Comparison of ENCODE assay signal across 9 cellular contexts in the genomic region with DNA sequence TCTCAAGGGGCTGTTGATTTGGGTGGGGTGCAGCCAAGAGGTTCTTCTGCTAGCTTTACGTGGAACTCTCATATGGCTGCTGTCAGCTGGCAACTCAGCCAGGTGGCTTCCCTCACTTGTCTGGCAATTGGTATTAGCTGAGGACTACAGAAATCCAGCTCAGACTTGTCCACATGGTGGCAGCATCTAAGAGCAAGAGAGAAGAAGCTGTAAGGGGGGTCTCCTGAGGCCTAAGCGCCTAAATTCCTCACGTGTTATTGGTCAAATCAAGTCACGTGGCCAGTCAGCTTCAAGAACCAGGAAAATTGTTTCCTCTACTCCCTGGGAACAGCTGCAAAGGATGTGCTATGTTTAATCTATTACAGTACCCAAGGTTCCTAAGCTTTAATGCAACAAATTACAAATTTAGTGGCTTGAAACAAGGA. TPM values are rescaled to one million over a fixed set of nuclear protein-coding genes. Genes with fewer than 3 reads are reported as not detected.
DNase-seq lines count a peak whose midpoint lies in the region; ATAC-seq and TF ChIP-seq lines count a peak whose summit lies in the region.
"Had no signal": no experiment of that assay in that cellular context is flagged by ENCODE, and none has a peak within 500 bp of the region (broad histone marks: within the 10 kb centered on the region; RNA-seq: fewer than 3 reads in every experiment).

No MANE protein-coding gene starts in this region.

- H3K9me2 ChIP-seq in neural cell (ENCODE audit: insufficient read depth, low read length): no peaks in the 10 kb centered on the region

- peak; percentile 81 for DNase-seq in ACHN
- peak; percentile 80 for DNase-seq in NCI-H146 (lab: John Stamatoyannopoulos, UW)
- peak; percentile 74 for DNase-seq in SK-N-MC (ENCODE audit: low read depth, low spot score)
- peak; percentile 67 for DNase-seq in epithelial cell of esophagus (ENCODE audit: low read depth)
- no peak for DNase-seq in superior temporal gyrus (ENCODE audit: extremely low spot score)

- no peaks in the 10 kb centered on the region for H3F3A ChIP-seq in neural cell (ENCODE audit: insufficient read depth, low read length, poor library complexity, severe bottlenecking)

- H3K36me3 ChIP-seq in SK-N-MC (ENCODE audit: insufficient read depth, low read length) (no peaks in the 10 kb centered on the region), neural cell (ENCODE audit: insufficient read depth, low read length) (no peaks in the 10 kb centered on the region)

- H3K4me3 ChIP-seq in SK-N-MC (no peak overlapping the region), epithelial cell of esophagus (ENCODE audit: low read length) (no peak overlapping the region), neural cell (ENCODE audit: low read length) (no peak overlapping the region)

- no peak overlapping the region for H3K4me2 ChIP-seq in neural cell (ENCODE audit: low read length)

- H3K9ac ChIP-seq in SK-N-MC (ENCODE audit: insufficient read length): no peak overlapping the region
- no peak overlapping the region for H3K9ac ChIP-seq in neural cell (ENCODE audit: low read length)

- peaks cover 3% of the 10 kb centered on the region for H3K79me2 ChIP-seq in neural cell (replicated peaks; ENCODE audit: insufficient read depth, low read length)

- ATAC-seq in GM18498 (IDR thresholded peaks at IDR 0.05; ENCODE audit: unreplicated experiment): no peak

- H2AFZ ChIP-seq in neural cell (ENCODE audit: low read depth, low read length): no peak overlapping the region

- H3K9me3 ChIP-seq in SK-N-MC (ENCODE audit: low read depth, low read length) (no peaks in the 10 kb centered on the region), neural cell (ENCODE audit: low read length) (no peaks in the 10 kb centered on the region)

- H3K27ac ChIP-seq in SK-N-MC: no peak overlapping the region
- no peak overlapping the region for H3K27ac ChIP-seq in neural cell (ENCODE audit: low read length)
- H3K27ac ChIP-seq: epithelial cell of prostate had no signal

- TF ChIP-seq EP300 in neural cell (conservative IDR thresholded peaks at IDR 0.05; ENCODE audit: poor library complexity, severe bottlenecking): no peak

- peak; percentile 68 for TF ChIP-seq CTCF in GM12872 (IDR thresholded peaks at IDR 0.05; ENCODE audit: insufficient read depth, low read depth, low read length)
- TF ChIP-seq CTCF in epithelial cell of esophagus (IDR thresholded peaks at IDR 0.05; ENCODE audit: insufficient read depth, low read depth, low read length, missing control alignments): peak; percentile 59
- TF ChIP-seq CTCF in neural cell (IDR thresholded peaks at IDR 0.05; ENCODE audit: poor library complexity, severe bottlenecking): peak; percentile 59

- H3K27me3 ChIP-seq in neural cell (ENCODE audit: insufficient read depth, low read depth, low read length): no peaks in the 10 kb centered on the region

- in situ Hi-C loops in ACHN (cut with HindIII; ENCODE audit: low pct_ligation_motif_present, low pct_unique_long_range_greater_than_20kb, low sequenced_read_pairs): no loop called here

- no peaks in the 10 kb centered on the region for H4K20me1 ChIP-seq in neural cell (ENCODE audit: insufficient read depth)

- peak; percentile 62 for TF ChIP-seq RAD21 in neural cell (conservative IDR thresholded peaks at IDR 0.05)

TF ChIP-seq in neural cell, 6 proteins besides CTCF, POLR2A, EP300 and RAD21:
- TF ChIP-seq, protein P1, sequence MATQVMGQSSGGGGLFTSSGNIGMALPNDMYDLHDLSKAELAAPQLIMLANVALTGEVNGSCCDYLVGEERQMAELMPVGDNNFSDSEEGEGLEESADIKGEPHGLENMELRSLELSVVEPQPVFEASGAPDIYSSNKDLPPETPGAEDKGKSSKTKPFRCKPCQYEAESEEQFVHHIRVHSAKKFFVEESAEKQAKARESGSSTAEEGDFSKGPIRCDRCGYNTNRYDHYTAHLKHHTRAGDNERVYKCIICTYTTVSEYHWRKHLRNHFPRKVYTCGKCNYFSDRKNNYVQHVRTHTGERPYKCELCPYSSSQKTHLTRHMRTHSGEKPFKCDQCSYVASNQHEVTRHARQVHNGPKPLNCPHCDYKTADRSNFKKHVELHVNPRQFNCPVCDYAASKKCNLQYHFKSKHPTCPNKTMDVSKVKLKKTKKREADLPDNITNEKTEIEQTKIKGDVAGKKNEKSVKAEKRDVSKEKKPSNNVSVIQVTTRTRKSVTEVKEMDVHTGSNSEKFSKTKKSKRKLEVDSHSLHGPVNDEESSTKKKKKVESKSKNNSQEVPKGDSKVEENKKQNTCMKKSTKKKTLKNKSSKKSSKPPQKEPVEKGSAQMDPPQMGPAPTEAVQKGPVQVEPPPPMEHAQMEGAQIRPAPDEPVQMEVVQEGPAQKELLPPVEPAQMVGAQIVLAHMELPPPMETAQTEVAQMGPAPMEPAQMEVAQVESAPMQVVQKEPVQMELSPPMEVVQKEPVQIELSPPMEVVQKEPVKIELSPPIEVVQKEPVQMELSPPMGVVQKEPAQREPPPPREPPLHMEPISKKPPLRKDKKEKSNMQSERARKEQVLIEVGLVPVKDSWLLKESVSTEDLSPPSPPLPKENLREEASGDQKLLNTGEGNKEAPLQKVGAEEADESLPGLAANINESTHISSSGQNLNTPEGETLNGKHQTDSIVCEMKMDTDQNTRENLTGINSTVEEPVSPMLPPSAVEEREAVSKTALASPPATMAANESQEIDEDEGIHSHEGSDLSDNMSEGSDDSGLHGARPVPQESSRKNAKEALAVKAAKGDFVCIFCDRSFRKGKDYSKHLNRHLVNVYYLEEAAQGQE (IDR thresholded peaks at IDR 0.05; ENCODE audit: borderline replicate concordance): no peak
- TF ChIP-seq SMC3 (conservative IDR thresholded peaks at IDR 0.05; ENCODE audit: poor library complexity) (peak; percentile 69), MXI1 (conservative IDR thresholded peaks at IDR 0.05; ENCODE audit: poor library complexity, severe bottlenecking) (no peak), POLR2AphosphoS5 (IDR thresholded peaks at IDR 0.05) (no peak), TAF1 (IDR thresholded peaks at IDR 0.05; ENCODE audit: low read depth) (no peak), EZH2 (IDR thresholded peaks at IDR 0.05; ENCODE audit: borderline replicate concordance, insufficient read depth, low read length, poor library complexity, severe bottlenecking) (no peak)

RNA-seq across cellular contexts. Expression of a gene that starts 4.2 kb away (rescaled TPM):
- 7.5 and 8.3 TPM in 2 replicates for polyA plus RNA-seq in neural cell
- polyA minus RNA-seq in neural cell: 15.8 and 24.0 TPM in 2 replicates

RNA-seq across cellular contexts. Expression of a gene that starts 18.8 kb away (rescaled TPM):
- polyA plus RNA-seq in neural cell: 36.1 and 37.1 TPM in 2 replicates
- 18.0 and 20.3 TPM in 2 replicates for polyA minus RNA-seq in neural cell

RNA-seq across cellular contexts. Expression of a gene that starts 53.6 kb away (rescaled TPM):
- 9.0 and 9.1 TPM in 2 replicates for polyA plus RNA-seq in neural cell
- 9.7 and 12.6 TPM in 2 replicates for polyA minus RNA-seq in neural cell
